In the genomic region with DNA sequence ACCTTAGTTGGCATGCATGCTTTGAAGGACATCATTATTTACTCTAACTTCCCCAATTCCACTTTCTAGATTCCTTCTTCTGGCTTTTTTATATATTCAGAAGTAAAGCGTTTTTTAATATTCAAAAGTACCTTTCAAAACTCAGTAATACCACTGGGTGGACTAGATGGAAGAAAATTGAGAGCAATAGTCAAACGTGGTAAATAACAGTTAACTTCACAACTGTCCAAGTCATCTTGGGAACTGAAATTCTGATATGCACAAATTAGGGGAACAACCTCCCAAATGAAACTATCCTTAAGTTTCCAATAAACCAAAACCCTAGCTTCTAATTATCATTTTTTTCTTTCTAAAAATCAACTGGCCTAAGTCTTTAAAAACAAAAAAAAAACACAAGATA, we compare ENCODE assay signal across 8 cellular contexts. TPM values are rescaled to one million over a fixed set of nuclear protein-coding genes. Genes with fewer than 3 reads are reported as not detected.
A peak's percentile ranks its signal among the peaks of the same experiment; 100 is the strongest.
DNase-seq lines count a peak whose midpoint lies in the region; ATAC-seq lines count a peak whose summit lies in the region.

No MANE protein-coding gene starts in this region.

- H3K4me3 ChIP-seq in BLaER1, result peak overlapping the region; percentile 59

- ATAC-seq in HG02642 (IDR thresholded peaks at IDR 0.05; ENCODE audit: poor library complexity, unreplicated experiment), result peak; percentile 32

- H3K9ac ChIP-seq in BLaER1, result peak overlapping the region; percentile 22; the same call in 1 of the 2 replicates

- H3K36me3 Mint-ChIP-seq in activated T-helper 2 cell treated with anti-CD3 and anti-CD28 coated beads, Interferon-gamma antibody, Interleukin-2, Interleukin-4, amounts not matched to agents 10 μg/mL and 5 μg/mL and 100 μg/mL, durations not matched to agents 14 hours and 24 hours and 36 hours (ENCODE audit: low read depth), result peaks cover 55% of the 10 kb centered on the region

- H3K4me1 ChIP-seq in BLaER1, result peaks cover 54% of the 10 kb centered on the region

- peak overlapping the region; percentile 89 for H3K4me3 Mint-ChIP-seq in activated T-helper 2 cell treated with anti-CD3 and anti-CD28 coated beads, Interferon-gamma antibody, Interleukin-2, Interleukin-4, amounts not matched to agents 10 μg/mL and 5 μg/mL and 100 μg/mL, durations not matched to agents 14 hours and 24 hours and 36 hours (ENCODE audit: low read depth)

- peak overlapping the region; percentile 92 for H3K27ac Mint-ChIP-seq in activated T-helper 2 cell treated with anti-CD3 and anti-CD28 coated beads, Interferon-gamma antibody, Interleukin-2, Interleukin-4, amounts not matched to agents 10 μg/mL and 5 μg/mL and 100 μg/mL, durations not matched to agents 14 hours and 24 hours and 36 hours

- peaks cover 100% of the 10 kb centered on the region for H4K20me1 ChIP-seq in BLaER1

- DNase-seq in activated T-helper 2 cell treated with anti-CD3 and anti-CD28 coated beads, Interferon-gamma antibody, Interleukin-2, Interleukin-4, amounts not matched to agents 10 μg/mL and 5 μg/mL and 100 μg/mL, durations not matched to agents 14 hours and 24 hours and 36 hours (ENCODE audit: low spot score), result no peak
- DNase-seq in medulla oblongata (ENCODE audit: extremely low spot score), result peak; percentile 22
- DNase-seq in anterior cingulate cortex (lab: John Stamatoyannopoulos, UW), result no peak
- no peak for DNase-seq in NCI-H128 (lab: John Stamatoyannopoulos, UW; ENCODE audit: unreplicated experiment)
- no peak for DNase-seq in stimulated activated CD4-positive, alpha-beta T cell treated with anti-CD3 and anti-CD28 coated beads, Interleukin-12 subunit alpha, Interleukin-12 subunit beta, amount 100 ng/mL, for 4 hours
- no peak for DNase-seq in stimulated activated CD4-positive, alpha-beta T cell treated with anti-CD3 and anti-CD28 coated beads, Interleukin-15, amount 100 ng/mL, for 24 hours

- H3K27me3 Mint-ChIP-seq in activated T-helper 2 cell treated with anti-CD3 and anti-CD28 coated beads, Interferon-gamma antibody, Interleukin-2, Interleukin-4, amounts not matched to agents 10 μg/mL and 5 μg/mL and 100 μg/mL, durations not matched to agents 14 hours and 24 hours and 36 hours (ENCODE audit: low read depth), result no peaks in the 10 kb centered on the region

- H3K27me3 ChIP-seq in BLaER1, result no peaks in the 10 kb centered on the region

- peak overlapping the region; percentile 4; the same call in 1 of the 2 replicates for H3K27ac ChIP-seq in BLaER1

- intact Hi-C loops in activated T-helper 2 cell treated with anti-CD3 and anti-CD28 coated beads, Interferon-gamma antibody, Interleukin-2, Interleukin-4, amounts not matched to agents 10 μg/mL and 5 μg/mL and 100 μg/mL, durations not matched to agents 14 hours and 24 hours and 36 hours (cut with micrococcal nuclease), result no loop called here

- peaks cover 74% of the 10 kb centered on the region for H3K4me1 Mint-ChIP-seq in activated T-helper 2 cell treated with anti-CD3 and anti-CD28 coated beads, Interferon-gamma antibody, Interleukin-2, Interleukin-4, amounts not matched to agents 10 μg/mL and 5 μg/mL and 100 μg/mL, durations not matched to agents 14 hours and 24 hours and 36 hours (ENCODE audit: low read depth)

- peak overlapping the region; percentile 98 for H3K4me2 ChIP-seq in BLaER1

- H3K36me3 ChIP-seq in BLaER1, result peaks cover 39% of the 10 kb centered on the region

- peaks cover 8% of the 10 kb centered on the region for H3K9me3 Mint-ChIP-seq in activated T-helper 2 cell treated with anti-CD3 and anti-CD28 coated beads, Interferon-gamma antibody, Interleukin-2, Interleukin-4, amounts not matched to agents 10 μg/mL and 5 μg/mL and 100 μg/mL, durations not matched to agents 14 hours and 24 hours and 36 hours

- H3K9me3 ChIP-seq in BLaER1, result peaks cover 8% of the 10 kb centered on the region; the same call in 1 of the 2 replicates

RNA-seq across cellular contexts. Expression of a gene that starts 9.0 kb away (rescaled TPM):
- 223 and 231 TPM in 2 replicates for total RNA-seq in activated T-helper 2 cell treated with anti-CD3 and anti-CD28 coated beads, Interferon-gamma antibody, Interleukin-2, Interleukin-4, amounts not matched to agents 10 μg/mL and 5 μg/mL and 100 μg/mL, durations not matched to agents 14 hours and 24 hours and 36 hours
